Comparison of ENCODE assay signal across 8 cellular contexts in genomic region chr1:27884182-27884954, GRCh38. TPM values are rescaled to one million over a fixed set of nuclear protein-coding genes. Genes with fewer than 3 reads are reported as not detected.
DNase-seq lines count a peak whose midpoint lies in the region; ATAC-seq and TF ChIP-seq lines count a peak whose summit lies in the region.

No MANE protein-coding gene starts in this region.

- H3K27ac ChIP-seq in suprapubic skin: peak overlapping the region; percentile 18

- H3K36me3 ChIP-seq in suprapubic skin: peaks cover 36% of the 10 kb centered on the region

- peak overlapping the region; percentile 58 for H3K27ac Mint-ChIP-seq in activated CD4-positive, alpha-beta T cell treated with anti-CD3 and anti-CD28 coated beads for 36 hours
- H3K27ac Mint-ChIP-seq in effector memory CD8-positive, alpha-beta T cell: peak overlapping the region; percentile 57 to 89

- H3K4me1 Mint-ChIP-seq in activated CD4-positive, alpha-beta T cell treated with anti-CD3 and anti-CD28 coated beads for 36 hours: peaks cover 39% of the 10 kb centered on the region
- H3K4me1 Mint-ChIP-seq in effector memory CD8-positive, alpha-beta T cell (ENCODE audit: low read depth in 2 of 2): peaks cover 35 to 62% of the 10 kb centered on the region in 2 donors

- CTCF ChIA-PET in activated CD4-positive, alpha-beta T cell treated with anti-CD3 and anti-CD28 coated beads for 36 hours (lab: Charles Lee): interaction anchor here (0.5 kb wide), 1 partner anchor 18 kb away, joined by 5 read pairs; no protein-coding TSS in a partner anchor

- no peak overlapping the region for H3K4me3 ChIP-seq in suprapubic skin

- no peak for TF ChIP-seq EP300 in suprapubic skin (IDR thresholded peaks at IDR 0.05)

- no peak for TF ChIP-seq POLR2A in suprapubic skin (IDR thresholded peaks at IDR 0.05)

- H3K9me3 Mint-ChIP-seq in activated CD4-positive, alpha-beta T cell treated with anti-CD3 and anti-CD28 coated beads for 36 hours (ENCODE audit: low read depth): no peaks in the 10 kb centered on the region
- no peaks in the 10 kb centered on the region for H3K9me3 Mint-ChIP-seq in effector memory CD8-positive, alpha-beta T cell

- H3K27me3 ChIP-seq in suprapubic skin: no peaks in the 10 kb centered on the region

- H3K9me3 ChIP-seq in suprapubic skin: no peaks in the 10 kb centered on the region

- no peaks in the 10 kb centered on the region for H3K27me3 Mint-ChIP-seq in activated CD4-positive, alpha-beta T cell treated with anti-CD3 and anti-CD28 coated beads for 36 hours
- H3K27me3 Mint-ChIP-seq in effector memory CD8-positive, alpha-beta T cell: no peaks in the 10 kb centered on the region

- peaks cover 44% of the 10 kb centered on the region for H3K36me3 Mint-ChIP-seq in activated CD4-positive, alpha-beta T cell treated with anti-CD3 and anti-CD28 coated beads for 36 hours (ENCODE audit: low read depth)
- peaks cover 6% of the 10 kb centered on the region for H3K36me3 Mint-ChIP-seq in effector memory CD8-positive, alpha-beta T cell (ENCODE audit: insufficient read depth)

- DNase-seq in activated CD4-positive, alpha-beta T cell treated with anti-CD3 and anti-CD28 coated beads for 36 hours: no peak
- no peak for DNase-seq in activated CD4-positive, alpha-beta T cell treated with anti-CD3 and anti-CD28 coated beads for 48 hours
- no peak for DNase-seq in effector memory CD8-positive, alpha-beta T cell
- DNase-seq in suprapubic skin (ENCODE audit: low spot score in 2 of 2) (no peak), T-helper 9 cell (no peak), NCI-H1092 (lab: John Stamatoyannopoulos, UW) (no peak), germinal center (ENCODE audit: low spot score) (no peak)

- TF ChIP-seq CTCF in suprapubic skin (IDR thresholded peaks at IDR 0.05): no peak

- no peak for ATAC-seq in activated CD4-positive, alpha-beta T cell treated with anti-CD3 and anti-CD28 coated beads for 36 hours
- ATAC-seq in HG03442 (IDR thresholded peaks at IDR 0.05; ENCODE audit: unreplicated experiment): peak; percentile 38
- ATAC-seq in effector memory CD8-positive, alpha-beta T cell (replicated peaks): no peak

- H3K4me3 Mint-ChIP-seq in activated CD4-positive, alpha-beta T cell treated with anti-CD3 and anti-CD28 coated beads for 36 hours: no peak overlapping the region
- H3K4me3 Mint-ChIP-seq in effector memory CD8-positive, alpha-beta T cell: peak overlapping the region in 1 of 2 donors; percentile 64

- POLR2A ChIA-PET in activated CD4-positive, alpha-beta T cell treated with anti-CD3 and anti-CD28 coated beads for 36 hours (lab: Charles Lee): no interaction called here

- 76% methylated on average over 20 of the region's 21 CpGs for WGBS in suprapubic skin

- intact Hi-C loops in activated CD4-positive, alpha-beta T cell treated with anti-CD3 and anti-CD28 coated beads for 36 hours (cut with DNase I, micrococcal nuclease): no loop called here

- H3K4me1 ChIP-seq in suprapubic skin: peaks cover 4% of the 10 kb centered on the region

RNA-seq across cellular contexts. Expression of gene THEMIS2, which starts 12.0 kb away (rescaled TPM):
- 10 to 100 TPM; 14.2 to 16.2 TPM for total RNA-seq in activated CD4-positive, alpha-beta T cell treated with anti-CD3 and anti-CD28 coated beads for 36 hours
- total RNA-seq in suprapubic skin: 10 to 100 TPM in 1 of 4 donors, 1 to 10 TPM in 3; 5.6 to 12.0 (median 7.9) TPM

RNA-seq across cellular contexts. Expression of gene RPA2, which starts 30.0 kb away (rescaled TPM):
- total RNA-seq in activated CD4-positive, alpha-beta T cell treated with anti-CD3 and anti-CD28 coated beads for 36 hours: 10 to 100 TPM; 70.2 to 72.8 TPM
- 10 to 100 TPM; 18.9 to 42.1 (median 22.2) TPM for total RNA-seq in suprapubic skin

RNA-seq across cellular contexts. Expression of gene SMPDL3B, which starts 50.4 kb away (rescaled TPM):
- total RNA-seq in activated CD4-positive, alpha-beta T cell treated with anti-CD3 and anti-CD28 coated beads for 36 hours: under 1 TPM; 0.53 to 0.55 TPM
- total RNA-seq in suprapubic skin: 1 to 10 TPM in 3 of 4 donors, under 1 TPM in 1; 0.48 to 3.2 (median 1.7) TPM

RNA-seq across cellular contexts. Expression of gene PPP1R8, which starts 53.8 kb away (rescaled TPM):
- 10 to 100 TPM; 49.6 to 65.9 TPM for total RNA-seq in activated CD4-positive, alpha-beta T cell treated with anti-CD3 and anti-CD28 coated beads for 36 hours
- total RNA-seq in suprapubic skin: 10 to 100 TPM; 32.5 to 43.5 (median 35.2) TPM
